ENCODE assay signal across 21 cellular contexts in genomic region chr21:38788275-38788911, GRCh38. TPM values are rescaled to one million over a fixed set of nuclear protein-coding genes. Genes with fewer than 3 reads are reported as not detected.
DNase-seq lines count a peak whose midpoint lies in the region; ATAC-seq, FAIRE-seq and TF ChIP-seq lines count a peak whose summit lies in the region.
"Had no signal": no experiment of that assay in that cellular context is flagged by ENCODE, and none has a peak within 500 bp of the region (broad histone marks: within the 10 kb centered on the region; RNA-seq: fewer than 3 reads in every experiment).

No MANE protein-coding gene starts in this region.

- H3K4me3 ChIP-seq in BLaER1 treated with 17β-estradiol and CSF1 and Interleukin-3, amounts not matched to agents 10 nM and 100 nM, result no peak overlapping the region
- peak overlapping the region in 1 of 4 donors; percentile 34 for H3K4me3 ChIP-seq in Peyer's patch
- H3K4me3 ChIP-seq in endothelial cell of umbilical vein (replicated peaks in 1 of 3; ENCODE audit: insufficient read depth in 1 of 3, low read depth in 1 of 3, low read length in 3 of 3), result no peak overlapping the region
- H3K4me3 ChIP-seq: cardiac muscle cell, left ventricle myocardium inferior, psoas muscle had no signal

- intact Hi-C loops in endothelial cell of umbilical vein (cut with micrococcal nuclease), result no loop called here

- CTCF ChIA-PET in endothelial cell of umbilical vein (lab: Charles Lee), result interaction anchor here (1.0 kb wide), 1 partner anchor 19 kb away, joined by 4 read pairs; no protein-coding TSS in a partner anchor

- H3K27me3 ChIP-seq in BLaER1 treated with 17β-estradiol and CSF1 and Interleukin-3, amounts not matched to agents 10 nM and 100 nM, result peaks cover 0 to 32% (median 0%) of the 10 kb centered on the region in 11 experiments; a peak in 3 of 22 replicates
- H3K27me3 ChIP-seq in Peyer's patch (no peaks in the 10 kb centered on the region), endothelial cell of umbilical vein (ENCODE audit: control insufficient read depth in 2 of 2, insufficient read depth in 2 of 2, low read length in 2 of 2) (no peaks in the 10 kb centered on the region)
- H3K27me3 ChIP-seq: cardiac muscle cell had no signal

- H3K4me1 Mint-ChIP-seq in nephron, result no peaks in the 10 kb centered on the region
- H3K4me1 Mint-ChIP-seq in activated T-cell treated with anti-CD3 and anti-CD28 coated beads, Interleukin-2, amount 50 U/mL, for 24 hours (ENCODE audit: low read depth), result peaks cover 9% of the 10 kb centered on the region

- peaks cover 7% of the 10 kb centered on the region for H3K9me3 Mint-ChIP-seq in nephron
- no peaks in the 10 kb centered on the region for H3K9me3 Mint-ChIP-seq in activated T-cell treated with anti-CD3 and anti-CD28 coated beads, Interleukin-2, amount 50 U/mL, for 24 hours
- H3K9me3 Mint-ChIP-seq: activated T-cell treated with anti-CD3 and anti-CD28 coated beads, Interleukin-2, amount 50 U/mL, for 4 hours; T-cell had no signal

- H3K9ac ChIP-seq in BLaER1 treated with 17β-estradiol and CSF1 and Interleukin-3, amounts not matched to agents 10 nM and 100 nM, result no peak overlapping the region
- no peak overlapping the region for H3K9ac ChIP-seq in endothelial cell of umbilical vein (replicated peaks; ENCODE audit: extremely low read depth, insufficient read depth, low read length)

- dilution Hi-C loops in endothelial cell of umbilical vein (cut with MboI; ENCODE audit: extremely low pct_ligation_motif_present, low sequenced_read_pairs), result no loop called here

- no peaks in the 10 kb centered on the region for H3K27me3 Mint-ChIP-seq in nephron (ENCODE audit: low read depth)
- peaks cover 3% of the 10 kb centered on the region for H3K27me3 Mint-ChIP-seq in activated T-cell treated with anti-CD3 and anti-CD28 coated beads, Interleukin-2, amount 50 U/mL, for 24 hours
- H3K27me3 Mint-ChIP-seq: activated naive CD8-positive, alpha-beta T cell treated with anti-CD3 and anti-CD28 coated beads, Interleukin-2, amount 10 ng/mL, durations not matched to agents 7 days and 5 days; T-cell had no signal

- no peak overlapping the region for H2AFZ ChIP-seq in endothelial cell of umbilical vein (ENCODE audit: low read depth, low read length)

- peaks cover 9 to 42% (median 32%) of the 10 kb centered on the region in 11 experiments for H3K9me3 ChIP-seq in BLaER1 treated with 17β-estradiol and CSF1 and Interleukin-3, amounts not matched to agents 10 nM and 100 nM (replicated peaks in 1 of 11)
- H3K9me3 ChIP-seq in Peyer's patch (no peaks in the 10 kb centered on the region), endothelial cell of umbilical vein (replicated peaks; ENCODE audit: control insufficient read depth, insufficient read depth, low read length) (no peaks in the 10 kb centered on the region)

- H3K36me3 Mint-ChIP-seq in nephron (ENCODE audit: low read depth), result no peaks in the 10 kb centered on the region
- H3K36me3 Mint-ChIP-seq in activated T-cell treated with anti-CD3 and anti-CD28 coated beads, Interleukin-2, amount 50 U/mL, for 24 hours (ENCODE audit: low read depth), result no peaks in the 10 kb centered on the region
- H3K36me3 Mint-ChIP-seq: T-cell had no signal

- no peak for TF ChIP-seq POLR2A in Peyer's patch (IDR thresholded peaks at IDR 0.05)
- no peak for TF ChIP-seq POLR2A in endothelial cell of umbilical vein (IDR thresholded peaks at IDR 0.05; ENCODE audit: low read depth, low read length)

- no TSS peak for BruUV-seq in endothelial cell of umbilical vein (replicated peaks; lab: Mats Ljungman, UMichigan)

- peaks cover 28 to 50% (median 43%) of the 10 kb centered on the region in 10 experiments for H3K4me1 ChIP-seq in BLaER1 treated with 17β-estradiol and CSF1 and Interleukin-3, amounts not matched to agents 10 nM and 100 nM
- H3K4me1 ChIP-seq in Peyer's patch (peaks cover 0 to 45% (median 6%) of the 10 kb centered on the region in 4 donors), endothelial cell of umbilical vein (ENCODE audit: control insufficient read depth, extremely low read depth, insufficient read depth, low read length) (no peaks in the 10 kb centered on the region)
- H3K4me1 ChIP-seq: left ventricle myocardium inferior, psoas muscle had no signal

- TF ChIP-seq CTCF in Peyer's patch (IDR thresholded peaks at IDR 0.05), result no peak
- TF ChIP-seq CTCF in endothelial cell of umbilical vein (IDR thresholded peaks at IDR 0.05; ENCODE audit: extremely low read depth in 1 of 2, insufficient read depth in 1 of 2, low read depth in 1 of 2, low read length in 2 of 2), result no peak
- no peak for TF ChIP-seq CTCF in nephron (IDR thresholded peaks at IDR 0.05; ENCODE audit: unreplicated experiment in 3 of 3)

- 0 out of 22 replicates have a peak, but pooled peaks cover 0 to 3% (median 0%) of the 10 kb centered on the region in 11 experiments for H3K36me3 ChIP-seq in BLaER1 treated with 17β-estradiol and CSF1 and Interleukin-3, amounts not matched to agents 10 nM and 100 nM
- H3K36me3 ChIP-seq in Peyer's patch (no peaks in the 10 kb centered on the region), endothelial cell of umbilical vein (ENCODE audit: control insufficient read depth in 2 of 2, extremely low read depth in 1 of 2, insufficient read depth in 2 of 2, low read length in 2 of 2) (no peaks in the 10 kb centered on the region)
- H3K36me3 ChIP-seq: cardiac muscle cell, left ventricle myocardium inferior had no signal

- H3K4me2 ChIP-seq in BLaER1 treated with 17β-estradiol and CSF1 and Interleukin-3, amounts not matched to agents 10 nM and 100 nM, result peak overlapping the region in 10 of 11 experiments; percentile 6 to 84 (median 73); a peak in 19 of 22 replicates
- no peak overlapping the region for H3K4me2 ChIP-seq in endothelial cell of umbilical vein (ENCODE audit: insufficient read depth, low read length)

- no peaks in the 10 kb centered on the region for H3K79me2 ChIP-seq in endothelial cell of umbilical vein (ENCODE audit: control insufficient read depth, insufficient read depth, low read length)

- H3K9me1 ChIP-seq in endothelial cell of umbilical vein (replicated peaks; ENCODE audit: control insufficient read depth, extremely low read depth, insufficient read depth, low read length), result no peaks in the 10 kb centered on the region

- peak overlapping the region in 2 of 3 experiments; percentile 40 to 70 for H3K27ac Mint-ChIP-seq in nephron
- H3K27ac Mint-ChIP-seq in activated T-cell treated with anti-CD3 and anti-CD28 coated beads, Interleukin-2, amount 50 U/mL, for 24 hours, result no peak overlapping the region
- H3K27ac Mint-ChIP-seq: activated naive CD8-positive, alpha-beta T cell treated with anti-CD3 and anti-CD28 coated beads, Interleukin-2, amount 10 ng/mL, durations not matched to agents 7 days and 5 days; naive thymus-derived CD4-positive, alpha-beta T cell; T-cell had no signal

- ATAC-seq in GM19463 (IDR thresholded peaks at IDR 0.05; ENCODE audit: unreplicated experiment), result no peak
- no peak for ATAC-seq in HG03432 (IDR thresholded peaks at IDR 0.05; ENCODE audit: unreplicated experiment)
- ATAC-seq: naive thymus-derived CD4-positive, alpha-beta T cell; T-cell had no signal

- H3K4me3 Mint-ChIP-seq in nephron, result no peak overlapping the region
- no peak overlapping the region for H3K4me3 Mint-ChIP-seq in activated T-cell treated with anti-CD3 and anti-CD28 coated beads, Interleukin-2, amount 50 U/mL, for 24 hours
- H3K4me3 Mint-ChIP-seq: activated naive CD8-positive, alpha-beta T cell treated with anti-CD3 and anti-CD28 coated beads, Interleukin-2, amount 10 ng/mL, durations not matched to agents 7 days and 5 days; activated T-cell treated with anti-CD3 and anti-CD28 coated beads, Interleukin-2, amount 50 U/mL, for 4 hours; naive thymus-derived CD4-positive, alpha-beta T cell; T-cell had no signal

- FAIRE-seq in endothelial cell of umbilical vein (lab: Jason Lieb, UNC), result peak; percentile 12
- FAIRE-seq: GM18507, urothelium cell line had no signal

- DNase-seq in Peyer's patch (no peak), endothelial cell of umbilical vein (ENCODE audit: low read depth, low spot score) (peak; percentile 21), NCI-H2171 treated with DMSO at 0.1 percent for 48 hours (lab: John Stamatoyannopoulos, UW) (no peak)
- no peak for DNase-seq in activated T-cell treated with anti-CD3 and anti-CD28 coated beads, Interleukin-2, amount 50 U/mL, for 24 hours
- DNase-seq: activated CD4-positive, alpha-beta T cell treated with anti-CD3 and anti-CD28 coated beads, Interleukin-2, amount 50 U/mL, for 48 hours; activated naive CD8-positive, alpha-beta T cell treated with anti-CD3 and anti-CD28 coated beads, Interleukin-2, amount 10 ng/mL, durations not matched to agents 7 days and 5 days; activated T-cell treated with anti-CD3 and anti-CD28 coated beads, Interleukin-2, amount 50 U/mL, for 4 hours; effector CD4-positive, alpha-beta T cell; left ventricle myocardium inferior; naive thymus-derived CD4-positive, alpha-beta T cell; psoas muscle; stimulated activated CD4-positive, alpha-beta T cell treated with anti-CD3 and anti-CD28 coated beads, Interleukin-12 subunit alpha, Interleukin-12 subunit beta, amount 100 ng/mL, for 4 hours; stimulated activated naive CD4-positive, alpha-beta T cell; T-cell had no signal

- POLR2A ChIA-PET in endothelial cell of umbilical vein (lab: Charles Lee), result no interaction called here

- no peaks in the 10 kb centered on the region for H4K20me1 ChIP-seq in BLaER1 treated with 17β-estradiol and CSF1 and Interleukin-3, amounts not matched to agents 10 nM and 100 nM
- no peaks in the 10 kb centered on the region for H4K20me1 ChIP-seq in endothelial cell of umbilical vein (replicated peaks; ENCODE audit: control insufficient read depth, extremely low read depth, insufficient read depth, low read length)

- peak overlapping the region in 5 of 11 experiments; percentile 7 to 42 (median 14); a peak in 6 of 22 replicates for H3K27ac ChIP-seq in BLaER1 treated with 17β-estradiol and CSF1 and Interleukin-3, amounts not matched to agents 10 nM and 100 nM
- H3K27ac ChIP-seq in Peyer's patch (peak overlapping the region in 3 of 4 donors; percentile 59 to 90 (median 87)), endothelial cell of umbilical vein (ENCODE audit: insufficient read depth, low read depth, low read length) (no peak overlapping the region)
- H3K27ac ChIP-seq: cardiac muscle cell, left ventricle myocardium inferior, psoas muscle had no signal

TF ChIP-seq in endothelial cell of umbilical vein, 7 proteins besides CTCF, POLR2A, EP300 and RAD21 (continues in another document):
- TF ChIP-seq EZH2 (IDR thresholded peaks at IDR 0.05; ENCODE audit: borderline replicate concordance, low read depth, low read length, severe bottlenecking) (no peak), JUN (IDR thresholded peaks at IDR 0.05; ENCODE audit: borderline replicate concordance, insufficient read depth, insufficient read length, low read depth) (no peak)

RNA-seq across cellular contexts. Expression of gene ETS2, which starts 17.3 kb away (rescaled TPM):
- total RNA-seq in Peyer's patch (100 to 1,000 TPM; 127 to 186 (median 147) TPM), endothelial cell of umbilical vein (42.1 and 54.5 TPM in 2 replicates)
- polyA plus RNA-seq in endothelial cell of umbilical vein, result 14.3 and 16.3 TPM in 2 replicates
- 19.5 and 21.1 TPM in 2 replicates for polyA plus RNA-seq in endothelial cell of umbilical vein (2011; cell fraction: cytosol; rRNA removed)
- 38.9 and 39.4 TPM in 2 replicates for polyA plus RNA-seq in endothelial cell of umbilical vein (2011; cell fraction: nucleus; rRNA removed)
- polyA plus RNA-seq in endothelial cell of umbilical vein (2012), result 21.6 and 28.1 TPM in 2 replicates
- 22.2 and 22.3 TPM in 2 replicates for polyA minus RNA-seq in endothelial cell of umbilical vein
- 22.4 TPM for polyA minus RNA-seq in endothelial cell of umbilical vein (2011; cell fraction: cytosol; rRNA and poly(A)+ RNA removed)
- 17.9 and 19.1 TPM in 2 replicates for polyA minus RNA-seq in endothelial cell of umbilical vein (2011; cell fraction: nucleus; rRNA and poly(A)+ RNA removed)
